Comparison of ENCODE assay signal across 11 cellular contexts in genomic region chr6:43268782-43269272, GRCh38. TPM values are rescaled to one million over a fixed set of nuclear protein-coding genes. Genes with fewer than 3 reads are reported as not detected.
DNase-seq lines count a peak whose midpoint lies in the region; ATAC-seq and TF ChIP-seq lines count a peak whose summit lies in the region.
"Had no signal": no experiment of that assay in that cellular context is flagged by ENCODE, and none has a peak within 500 bp of the region (broad histone marks: within the 10 kb centered on the region; RNA-seq: fewer than 3 reads in every experiment).

No MANE protein-coding gene starts in this region.

- TF ChIP-seq CTCF in hepatocyte (IDR thresholded peaks at IDR 0.05; ENCODE audit: poor library complexity) (no peak), spleen (IDR thresholded peaks at IDR 0.05 in 8 of 11, conservative IDR thresholded peaks at IDR 0.05 in 3 of 11) (no peak)

- H3K27me3 ChIP-seq in HUES6 (ENCODE audit: control insufficient read depth, insufficient read depth, low read length) (peaks cover 60% of the 10 kb centered on the region), hepatocyte (no peaks in the 10 kb centered on the region), spleen (replicated peaks in 1 of 7) (peaks cover 0 to 37% (median 11%) of the 10 kb centered on the region in 7 donors)

- H3K27ac ChIP-seq in HUES6 (ENCODE audit: low read depth, low read length) (no peak overlapping the region), hepatocyte (peak overlapping the region; percentile 92), spleen (peak overlapping the region in 6 of 8 donors; percentile 26 to 66 (median 53))

- intact Hi-C loops in spleen (cut with DNase I; ENCODE audit: low total_unique reads), result no loop called here

- no peak for ATAC-seq in GM21515 (IDR thresholded peaks at IDR 0.05; ENCODE audit: unreplicated experiment)

- peak overlapping the region; percentile 79 for H3K4me2 ChIP-seq in hepatocyte

- CTCF ChIA-PET in activated CD4-positive, alpha-beta memory T cell treated with anti-CD3 and anti-CD28 coated beads, Interleukin-2, amount 10 ng/mL, durations not matched to agents 7 days and 5 days (lab: Charles Lee), result interaction anchor here (0.8 to 2.8 kb wide), 2 partner anchors 129 to 147 kb away, joined by 3 to 12 read pairs; no protein-coding TSS in a partner anchor

- POLR2A ChIA-PET in activated CD4-positive, alpha-beta memory T cell treated with anti-CD3 and anti-CD28 coated beads, Interleukin-2, amount 10 ng/mL, durations not matched to agents 7 days and 5 days (lab: Charles Lee), result no interaction called here

- no peak overlapping the region for H3K9ac ChIP-seq in HUES6 (ENCODE audit: low read length)

- peaks cover 40% of the 10 kb centered on the region for H3K4me1 ChIP-seq in HUES6 (ENCODE audit: control insufficient read depth, insufficient read depth, low read length)
- peaks cover 47% of the 10 kb centered on the region for H3K4me1 ChIP-seq in hepatocyte (ENCODE audit: insufficient read depth)
- peaks cover 0 to 42% (median 25%) of the 10 kb centered on the region in 6 donors for H3K4me1 ChIP-seq in spleen

- H3K79me2 ChIP-seq in hepatocyte, result no peaks in the 10 kb centered on the region

- H3K9me3 Mint-ChIP-seq in activated CD4-positive, alpha-beta memory T cell treated with anti-CD3 and anti-CD28 coated beads, Interleukin-2, amount 10 ng/mL, durations not matched to agents 7 days and 5 days, result no peaks in the 10 kb centered on the region

- H3K36me3 ChIP-seq in HUES6 (ENCODE audit: control insufficient read depth, insufficient read depth, low read length) (no peaks in the 10 kb centered on the region), hepatocyte (replicated peaks; ENCODE audit: insufficient read depth, low read depth) (no peaks in the 10 kb centered on the region), spleen (no peaks in the 10 kb centered on the region)

- H3K27me3 Mint-ChIP-seq in activated CD4-positive, alpha-beta memory T cell treated with anti-CD3 and anti-CD28 coated beads, Interleukin-2, amount 10 ng/mL, durations not matched to agents 7 days and 5 days, result peaks cover 39% of the 10 kb centered on the region

- H3K4me1 Mint-ChIP-seq in activated CD4-positive, alpha-beta memory T cell treated with anti-CD3 and anti-CD28 coated beads, Interleukin-2, amount 10 ng/mL, durations not matched to agents 7 days and 5 days, result peaks cover 10% of the 10 kb centered on the region

- no peak overlapping the region for H3K27ac Mint-ChIP-seq in activated CD4-positive, alpha-beta memory T cell treated with anti-CD3 and anti-CD28 coated beads, Interleukin-2, amount 10 ng/mL, durations not matched to agents 7 days and 5 days

- H3K4me3 ChIP-seq in HUES6 (ENCODE audit: low read depth, low read length) (peak overlapping the region; percentile 48), hepatocyte (no peak overlapping the region), spleen (peak overlapping the region in 3 of 8 donors; percentile 32 to 62 (median 41))

- no peak for TF ChIP-seq POLR2A in spleen (IDR thresholded peaks at IDR 0.05)

- H4K20me1 ChIP-seq in hepatocyte (ENCODE audit: insufficient read depth, poor library complexity, severe bottlenecking), result no peaks in the 10 kb centered on the region

- no peak overlapping the region for H2AFZ ChIP-seq in hepatocyte

- DNase-seq in activated CD4-positive, alpha-beta memory T cell treated with anti-CD3 and anti-CD28 coated beads, Interleukin-2, amount 10 ng/mL, durations not matched to agents 7 days and 5 days, result no peak
- no peak for DNase-seq in hepatocyte (ENCODE audit: low spot score)
- no peak for DNase-seq in spleen
- no peak for DNase-seq in HuH-7.5 (ENCODE audit: low spot score)
- DNase-seq in activated CD8-positive, alpha-beta memory T cell treated with anti-CD3 and anti-CD28 coated beads, Interleukin-2, amount 50 U/mL, for 48 hours, result no peak
- DNase-seq: NCI-H510A treated with DMSO at 0.1 percent for 48 hours, T1000 had no signal

- no peaks in the 10 kb centered on the region for H3K36me3 Mint-ChIP-seq in activated CD4-positive, alpha-beta memory T cell treated with anti-CD3 and anti-CD28 coated beads, Interleukin-2, amount 10 ng/mL, durations not matched to agents 7 days and 5 days (ENCODE audit: low read depth)

- no peaks in the 10 kb centered on the region for H3K9me2 ChIP-seq in hepatocyte (replicated peaks; ENCODE audit: insufficient read depth)

- H3K9me3 ChIP-seq in HUES6 (ENCODE audit: control insufficient read depth, insufficient read depth, low read depth, low read length), result no peaks in the 10 kb centered on the region
- no peaks in the 10 kb centered on the region for H3K9me3 ChIP-seq in hepatocyte (ENCODE audit: low read depth)
- H3K9me3 ChIP-seq in spleen, result no peaks in the 10 kb centered on the region

- WGBS in hepatocyte (ENCODE audit: low lambda C conversion rate, missing lambda C conversion rate), result 90% methylated on average over 10 of the region's 10 CpGs
- 65 to 76% (median 75%) methylated on average over 10 of the region's 10 CpGs for WGBS in spleen, 5 donors

- H3K4me3 Mint-ChIP-seq in activated CD4-positive, alpha-beta memory T cell treated with anti-CD3 and anti-CD28 coated beads, Interleukin-2, amount 10 ng/mL, durations not matched to agents 7 days and 5 days, result peak overlapping the region; percentile 30

RNA-seq across cellular contexts. Expression of gene TTBK1, which starts 25.5 kb away (rescaled TPM):
- total RNA-seq in activated CD4-positive, alpha-beta memory T cell treated with anti-CD3 and anti-CD28 coated beads, Interleukin-2, amount 10 ng/mL, durations not matched to agents 7 days and 5 days, result under 1 TPM; 0.30 TPM
- total RNA-seq in hepatocyte (0.36 and 1.1 TPM in 2 replicates), spleen (under 1 TPM in 6 of 7 donors, not detected in 1; 0.07 to 0.32 (median 0.11) TPM)
- polyA plus RNA-seq in hepatocyte (0.34 and 0.52 TPM in 2 replicates), spleen (under 1 TPM; 0.05 to 0.19 (median 0.07) TPM)
- total RNA-seq: G401 had no signal

RNA-seq across cellular contexts. Expression of gene SLC22A7, which starts 29.2 kb away (rescaled TPM):
- not detected for total RNA-seq in activated CD4-positive, alpha-beta memory T cell treated with anti-CD3 and anti-CD28 coated beads, Interleukin-2, amount 10 ng/mL, durations not matched to agents 7 days and 5 days
- total RNA-seq in hepatocyte, result 24.3 and 31.5 TPM in 2 replicates
- polyA plus RNA-seq in hepatocyte, result 18.5 and 40.1 TPM in 2 replicates
- total RNA-seq in spleen, result not detected
- not detected for polyA plus RNA-seq in spleen
- total RNA-seq: G401 had no signal
- polyA plus RNA-seq: adipose tissue had no signal

RNA-seq across cellular contexts. Expression of gene DNPH1, which starts 39.5 kb away (rescaled TPM):
- total RNA-seq in activated CD4-positive, alpha-beta memory T cell treated with anti-CD3 and anti-CD28 coated beads, Interleukin-2, amount 10 ng/mL, durations not matched to agents 7 days and 5 days, result 10 to 100 TPM; 39.6 to 42.5 TPM
- total RNA-seq in hepatocyte (105 and 124 TPM in 2 replicates), spleen (10 to 100 TPM; 33.2 to 94.8 (median 54.0) TPM)
- polyA plus RNA-seq in hepatocyte (136 and 153 TPM in 2 replicates), spleen (100 to 1,000 TPM; 126 to 201 (median 153) TPM)

RNA-seq across cellular contexts. Expression of gene CRIP3, which starts 39.8 kb away (rescaled TPM):
- under 1 TPM in 1 of 2 experiments, not detected in 1; 0.88 TPM for total RNA-seq in activated CD4-positive, alpha-beta memory T cell treated with anti-CD3 and anti-CD28 coated beads, Interleukin-2, amount 10 ng/mL, durations not matched to agents 7 days and 5 days
- total RNA-seq in hepatocyte (0.80 and 1.6 TPM in 2 replicates), spleen (10 to 100 TPM in 1 of 7 donors, 1 to 10 TPM in 6; 6.4 to 11.6 (median 7.1) TPM)
- polyA plus RNA-seq in hepatocyte (1.0 and 1.5 TPM in 2 replicates), spleen (10 to 100 TPM; 15.1 to 36.5 (median 35.8) TPM)
- total RNA-seq: G401 had no signal

Comparison
In these comparisons a context has a peak if more than half of its experiments do, and no peak if none do; other contexts are left out.
1. RNA of gene SLC22A7, which starts 29.2 kb away (total RNA-seq): 24.3 to 31.5 TPM in hepatocyte; not detected in activated CD4-positive, alpha-beta memory T cell treated with anti-CD3 and anti-CD28 coated beads, Interleukin-2, amount 10 ng/mL, durations not matched to agents 7 days and 5 days and not detected in spleen; every median in the first group is over 10 times any median in the second.